Comparison of ENCODE assay signal across 9 cellular contexts in genomic region chr12:108691995-108692808, GRCh38. TPM values are rescaled to one million over a fixed set of nuclear protein-coding genes. Genes with fewer than 3 reads are reported as not detected.
DNase-seq lines count a peak whose midpoint lies in the region; ATAC-seq and TF ChIP-seq lines count a peak whose summit lies in the region.
"Had no signal": no experiment of that assay in that cellular context is flagged by ENCODE, and none has a peak within 500 bp of the region (broad histone marks: within the 10 kb centered on the region; RNA-seq: fewer than 3 reads in every experiment).

No MANE protein-coding gene starts in this region.

- peaks cover 5% of the 10 kb centered on the region for H3K9me3 Mint-ChIP-seq in activated CD8-positive, alpha-beta T cell treated with anti-CD3 and anti-CD28 coated beads for 36 hours

- H3K4me1 Mint-ChIP-seq in activated CD8-positive, alpha-beta T cell treated with anti-CD3 and anti-CD28 coated beads for 36 hours (ENCODE audit: low read depth) = peaks cover 76% of the 10 kb centered on the region

- CTCF ChIA-PET in activated CD8-positive, alpha-beta T cell treated with anti-CD3 and anti-CD28 coated beads for 36 hours (lab: Charles Lee) = interaction anchor here (1.0 to 13.0 kb wide), 8 partner anchors 28 to 259 kb away, joined by 3 to 110 read pairs (median 6); no protein-coding TSS in a partner anchor

- TF ChIP-seq CTCF in activated CD8-positive, alpha-beta T cell treated with anti-CD3 and anti-CD28 coated beads for 36 hours (IDR thresholded peaks at IDR 0.05) = no peak
- TF ChIP-seq CTCF in GM20000 (IDR thresholded peaks at IDR 0.05; ENCODE audit: extremely low read depth, missing control alignments) = no peak

- POLR2A ChIA-PET in activated CD8-positive, alpha-beta T cell treated with anti-CD3 and anti-CD28 coated beads for 36 hours (lab: Charles Lee) = interaction anchor here (0.9 to 2.5 kb wide), 6 partner anchors 28 to 165 kb away, joined by 3 to 10 read pairs (median 4); partner anchors contain the start of gene SSH1

- H3K27me3 Mint-ChIP-seq in activated CD8-positive, alpha-beta T cell treated with anti-CD3 and anti-CD28 coated beads for 36 hours = no peaks in the 10 kb centered on the region

- H3K27ac Mint-ChIP-seq in activated CD8-positive, alpha-beta T cell treated with anti-CD3 and anti-CD28 coated beads for 36 hours = peak overlapping the region; percentile 86

- peak overlapping the region; percentile 63 for H3K4me3 Mint-ChIP-seq in activated CD8-positive, alpha-beta T cell treated with anti-CD3 and anti-CD28 coated beads for 36 hours

- intact Hi-C loops in activated CD8-positive, alpha-beta T cell treated with anti-CD3 and anti-CD28 coated beads for 36 hours (cut with micrococcal nuclease) = no loop called here

- DNase-seq in COLO668 (lab: John Stamatoyannopoulos, UW; ENCODE audit: unreplicated experiment) (peak; percentile 96), NCI-H187 (lab: John Stamatoyannopoulos, UW) (peak; percentile 96 to 98), glomerular visceral epithelial cell (ENCODE audit: extremely low spot score) (peak; percentile 18), pons (ENCODE audit: low spot score) (peak; percentile 94), GM20000 (ENCODE audit: low spot score) (no peak)
- no peak for DNase-seq in activated CD8-positive, alpha-beta T cell treated with anti-CD3 and anti-CD28 coated beads for 36 hours

- peak; percentile 22 for ATAC-seq in GM21786 (IDR thresholded peaks at IDR 0.05; ENCODE audit: unreplicated experiment)
- peak; percentile 9 for ATAC-seq in activated CD8-positive, alpha-beta T cell treated with anti-CD3 and anti-CD28 coated beads for 36 hours
- no peak for ATAC-seq in GM18861 (IDR thresholded peaks at IDR 0.05; ENCODE audit: unreplicated experiment)

- H3K36me3 Mint-ChIP-seq in activated CD8-positive, alpha-beta T cell treated with anti-CD3 and anti-CD28 coated beads for 36 hours (ENCODE audit: low read depth) = peaks cover 21% of the 10 kb centered on the region

RNA-seq across cellular contexts. Expression of gene CORO1C, which starts 39.1 kb away (rescaled TPM):
- 10 to 100 TPM; 90.1 to 98.9 TPM for total RNA-seq in activated CD8-positive, alpha-beta T cell treated with anti-CD3 and anti-CD28 coated beads for 36 hours

RNA-seq across cellular contexts. Expression of gene SELPLG, which starts 58.5 kb away (rescaled TPM):
- 10 to 100 TPM; 22.1 to 23.8 TPM for total RNA-seq in activated CD8-positive, alpha-beta T cell treated with anti-CD3 and anti-CD28 coated beads for 36 hours
- total RNA-seq: NCI-H460 had no signal

Comparison
In these comparisons a context has a peak if more than half of its experiments do, and no peak if none do; other contexts are left out.
1. DNase-seq: peak in COLO668 (single experiment), NCI-H187 (2 of 2), glomerular visceral epithelial cell (single experiment) and pons (single experiment); none in activated CD8-positive, alpha-beta T cell treated with anti-CD3 and anti-CD28 coated beads for 36 hours (single experiment) and GM20000 (single experiment).